In genomic region chr2:101473581-101473910, GRCh38 we compare ENCODE assay signal across 8 cellular contexts. TPM values are rescaled to one million over a fixed set of nuclear protein-coding genes. Genes with fewer than 3 reads are reported as not detected.
DNase-seq lines count a peak whose midpoint lies in the region; ATAC-seq and TF ChIP-seq lines count a peak whose summit lies in the region.

No MANE protein-coding gene starts in this region.

- DNase-seq in AG09309 (ENCODE audit: low read depth), result peak; percentile 45
- no peak for DNase-seq in PC-3
- no peak for DNase-seq in SIG-M5 treated with dmso at 0.1 percent for 504 hours (lab: John Stamatoyannopoulos, UW; ENCODE audit: unreplicated experiment)
- no peak for DNase-seq in NCI-H2029 treated with DMSO at 0.1 percent for 48 hours (lab: John Stamatoyannopoulos, UW)

- peak overlapping the region; percentile 86 for H3K4me2 ChIP-seq in PC-3 (ENCODE audit: low read length)
- no peak overlapping the region for H3K4me2 ChIP-seq in neural cell (ENCODE audit: low read length)

- H3K4me3 ChIP-seq in AG09309 (ENCODE audit: control insufficient read depth, low read depth, low read length) (peak overlapping the region; percentile 74), PC-3 (ENCODE audit: low read length) (peak overlapping the region; percentile 69), esophagus (ENCODE audit: low read depth in 1 of 2, low read length in 2 of 2) (peak overlapping the region; percentile 29 to 56), neural cell (ENCODE audit: low read length) (peak overlapping the region; percentile 50)

- H3K36me3 ChIP-seq in PC-3 (ENCODE audit: low read depth, low read length) (no peaks in the 10 kb centered on the region), esophagus (ENCODE audit: control insufficient read depth in 2 of 2, insufficient read depth in 2 of 2, low read length in 1 of 2) (no peaks in the 10 kb centered on the region), neural cell (ENCODE audit: insufficient read depth, low read length) (no peaks in the 10 kb centered on the region)

- no peaks in the 10 kb centered on the region for H3K27me3 ChIP-seq in PC-3 (ENCODE audit: low read length)
- H3K27me3 ChIP-seq in esophagus (ENCODE audit: control insufficient read depth in 1 of 2, insufficient read depth in 2 of 2, low read length in 2 of 2), result peaks cover 0 to 3% of the 10 kb centered on the region in 2 donors
- H3K27me3 ChIP-seq in neural cell (ENCODE audit: insufficient read depth, low read depth, low read length), result peaks cover 20% of the 10 kb centered on the region

- TF ChIP-seq CTCF in AG09309 (IDR thresholded peaks at IDR 0.05; ENCODE audit: control insufficient read depth, insufficient read depth, low read depth, low read length, missing control alignments) (no peak), PC-3 (conservative IDR thresholded peaks at IDR 0.05; ENCODE audit: low read depth, low read length) (no peak), neural cell (IDR thresholded peaks at IDR 0.05; ENCODE audit: poor library complexity, severe bottlenecking) (no peak)

- no peak for TF ChIP-seq EP300 in neural cell (conservative IDR thresholded peaks at IDR 0.05; ENCODE audit: poor library complexity, severe bottlenecking)

- H3K9me2 ChIP-seq in PC-3 (replicated peaks; ENCODE audit: low read length), result no peaks in the 10 kb centered on the region
- H3K9me2 ChIP-seq in neural cell (ENCODE audit: insufficient read depth, low read length), result no peaks in the 10 kb centered on the region

- no peaks in the 10 kb centered on the region for H3K9me3 ChIP-seq in PC-3 (ENCODE audit: low read length)
- H3K9me3 ChIP-seq in esophagus (ENCODE audit: control insufficient read depth in 2 of 2, insufficient read depth in 1 of 2, low read depth in 1 of 2, low read length in 1 of 2), result no peaks in the 10 kb centered on the region
- no peaks in the 10 kb centered on the region for H3K9me3 ChIP-seq in neural cell (ENCODE audit: low read length)

- H3K79me2 ChIP-seq in PC-3 (ENCODE audit: low read length) (no peaks in the 10 kb centered on the region), neural cell (replicated peaks; ENCODE audit: insufficient read depth, low read length) (no peaks in the 10 kb centered on the region)

- BruUV-seq in PC-3 (replicated peaks; lab: Mats Ljungman, UMichigan), result TSS peak; percentile 66

- ATAC-seq in PC-3, result no peak
- no peak for ATAC-seq in HG02885 (IDR thresholded peaks at IDR 0.05; ENCODE audit: poor library complexity, unreplicated experiment)
- no peak for ATAC-seq in HG03196 (IDR thresholded peaks at IDR 0.05; ENCODE audit: unreplicated experiment)

- WGBS in esophagus, 2 donors, result 25 to 40% methylated on average over 3 of the region's 3 CpGs

- peak overlapping the region; percentile 84 for H2AFZ ChIP-seq in PC-3 (ENCODE audit: low read length)
- H2AFZ ChIP-seq in neural cell (ENCODE audit: low read depth, low read length), result no peak overlapping the region

- H3F3A ChIP-seq in PC-3 (ENCODE audit: low read length, unreplicated experiment) (no peaks in the 10 kb centered on the region), neural cell (ENCODE audit: insufficient read depth, low read length, poor library complexity, severe bottlenecking) (no peaks in the 10 kb centered on the region)

- POLR2A ChIA-PET in PC-3 (lab: Charles Lee; ENCODE audit: unreplicated experiment), result no interaction called here

- CTCF ChIA-PET in PC-3 (lab: Charles Lee), result no interaction called here

- H4K20me1 ChIP-seq in PC-3 (ENCODE audit: low read length), result no peaks in the 10 kb centered on the region
- no peaks in the 10 kb centered on the region for H4K20me1 ChIP-seq in neural cell (ENCODE audit: insufficient read depth)

- no peak for TF ChIP-seq RAD21 in neural cell (conservative IDR thresholded peaks at IDR 0.05)

- H3K27ac ChIP-seq in PC-3 (ENCODE audit: low read length) (peak overlapping the region; percentile 10; the same call in 1 of the 2 replicates), esophagus (ENCODE audit: low read depth in 2 of 2, low read length in 1 of 2) (peak overlapping the region; percentile 43 to 56), neural cell (ENCODE audit: low read length) (no peak overlapping the region)

- H3K4me1 ChIP-seq in PC-3 (ENCODE audit: insufficient read depth, low read length), result peaks cover 11% of the 10 kb centered on the region; the same call in 1 of the 2 replicates
- H3K4me1 ChIP-seq in esophagus (ENCODE audit: control insufficient read depth in 2 of 2, insufficient read depth in 2 of 2, low read length in 1 of 2), result peaks cover 0 to 4% of the 10 kb centered on the region in 2 donors

- intact Hi-C loops in PC-3 (cut with micrococcal nuclease), result no loop called here

- H3K9ac ChIP-seq in PC-3 (ENCODE audit: low read length) (peak overlapping the region; percentile 55), neural cell (ENCODE audit: low read length) (peak overlapping the region; percentile 1)

TF ChIP-seq in neural cell, 6 proteins besides CTCF, POLR2A, EP300 and RAD21:
- TF ChIP-seq POLR2AphosphoS5 (IDR thresholded peaks at IDR 0.05) (no peak), EZH2 (IDR thresholded peaks at IDR 0.05; ENCODE audit: borderline replicate concordance, insufficient read depth, low read length, poor library complexity, severe bottlenecking) (no peak), SMC3 (conservative IDR thresholded peaks at IDR 0.05; ENCODE audit: poor library complexity) (no peak), TAF1 (IDR thresholded peaks at IDR 0.05; ENCODE audit: low read depth) (no peak), MXI1 (conservative IDR thresholded peaks at IDR 0.05; ENCODE audit: poor library complexity, severe bottlenecking) (no peak)
- TF ChIP-seq, protein P1, sequence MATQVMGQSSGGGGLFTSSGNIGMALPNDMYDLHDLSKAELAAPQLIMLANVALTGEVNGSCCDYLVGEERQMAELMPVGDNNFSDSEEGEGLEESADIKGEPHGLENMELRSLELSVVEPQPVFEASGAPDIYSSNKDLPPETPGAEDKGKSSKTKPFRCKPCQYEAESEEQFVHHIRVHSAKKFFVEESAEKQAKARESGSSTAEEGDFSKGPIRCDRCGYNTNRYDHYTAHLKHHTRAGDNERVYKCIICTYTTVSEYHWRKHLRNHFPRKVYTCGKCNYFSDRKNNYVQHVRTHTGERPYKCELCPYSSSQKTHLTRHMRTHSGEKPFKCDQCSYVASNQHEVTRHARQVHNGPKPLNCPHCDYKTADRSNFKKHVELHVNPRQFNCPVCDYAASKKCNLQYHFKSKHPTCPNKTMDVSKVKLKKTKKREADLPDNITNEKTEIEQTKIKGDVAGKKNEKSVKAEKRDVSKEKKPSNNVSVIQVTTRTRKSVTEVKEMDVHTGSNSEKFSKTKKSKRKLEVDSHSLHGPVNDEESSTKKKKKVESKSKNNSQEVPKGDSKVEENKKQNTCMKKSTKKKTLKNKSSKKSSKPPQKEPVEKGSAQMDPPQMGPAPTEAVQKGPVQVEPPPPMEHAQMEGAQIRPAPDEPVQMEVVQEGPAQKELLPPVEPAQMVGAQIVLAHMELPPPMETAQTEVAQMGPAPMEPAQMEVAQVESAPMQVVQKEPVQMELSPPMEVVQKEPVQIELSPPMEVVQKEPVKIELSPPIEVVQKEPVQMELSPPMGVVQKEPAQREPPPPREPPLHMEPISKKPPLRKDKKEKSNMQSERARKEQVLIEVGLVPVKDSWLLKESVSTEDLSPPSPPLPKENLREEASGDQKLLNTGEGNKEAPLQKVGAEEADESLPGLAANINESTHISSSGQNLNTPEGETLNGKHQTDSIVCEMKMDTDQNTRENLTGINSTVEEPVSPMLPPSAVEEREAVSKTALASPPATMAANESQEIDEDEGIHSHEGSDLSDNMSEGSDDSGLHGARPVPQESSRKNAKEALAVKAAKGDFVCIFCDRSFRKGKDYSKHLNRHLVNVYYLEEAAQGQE (IDR thresholded peaks at IDR 0.05; ENCODE audit: borderline replicate concordance), result no peak

RNA-seq across cellular contexts. Expression of gene RFX8, which starts 1.4 kb away (rescaled TPM):
- total RNA-seq in PC-3 (2014; rRNA removed), result 0.46 and 0.77 TPM in 2 replicates
- under 1 TPM; 0.08 TPM for polyA plus RNA-seq in esophagus
- polyA plus RNA-seq in neural cell, result not detected in 2 replicates
- not detected in 2 replicates for polyA minus RNA-seq in neural cell
